8 cellular contexts compared by ENCODE assay signal in genomic region chr19:42421591-42422031, GRCh38. TPM values are rescaled to one million over a fixed set of nuclear protein-coding genes. Genes with fewer than 3 reads are reported as not detected.
DNase-seq lines count a peak whose midpoint lies in the region; ATAC-seq and TF ChIP-seq lines count a peak whose summit lies in the region.

No MANE protein-coding gene starts in this region.

- H3K4me1 Mint-ChIP-seq in activated CD8-positive, alpha-beta memory T cell treated with anti-CD3 and anti-CD28 coated beads, Interleukin-2, amount 10 ng/mL, durations not matched to agents 7 days and 5 days, result peaks cover 38% of the 10 kb centered on the region
- H3K4me1 Mint-ChIP-seq in activated CD8-positive, alpha-beta T cell treated with anti-CD3 and anti-CD28 coated beads, Interleukin-2, amount 10 ng/mL, durations not matched to agents 7 days and 5 days (ENCODE audit: low read depth), result peaks cover 46% of the 10 kb centered on the region
- peaks cover 58% of the 10 kb centered on the region for H3K4me1 Mint-ChIP-seq in stimulated activated memory B cell treated with anti-CD40 and anti-IgM and Interleukin-4, amounts not matched to agents 10 μg/mL and 1 μg/mL and 100 μg/mL, for 72 hours

- H3K36me3 ChIP-seq in vagina, result no peaks in the 10 kb centered on the region

- H3K4me3 ChIP-seq in vagina, result no peak overlapping the region

- no peak for TF ChIP-seq POLR2A in vagina (IDR thresholded peaks at IDR 0.05)

- H3K9me3 ChIP-seq in vagina, result no peaks in the 10 kb centered on the region

- no peak overlapping the region for H3K27ac ChIP-seq in vagina

- POLR2A ChIA-PET in activated CD8-positive, alpha-beta T cell treated with anti-CD3 and anti-CD28 coated beads, Interleukin-2, amount 10 ng/mL, durations not matched to agents 7 days and 5 days (lab: Charles Lee), result no interaction called here

- CTCF ChIA-PET in activated CD8-positive, alpha-beta memory T cell treated with anti-CD3 and anti-CD28 coated beads, Interleukin-2, amount 10 ng/mL, durations not matched to agents 7 days and 5 days (lab: Charles Lee), result interaction anchor here (0.7 to 6.3 kb wide), 7 partner anchors 9 to 310 kb away, joined by 3 to 67 read pairs (median 10); partner anchors contain the start of gene CXCL17
- CTCF ChIA-PET in activated CD8-positive, alpha-beta T cell treated with anti-CD3 and anti-CD28 coated beads, Interleukin-2, amount 10 ng/mL, durations not matched to agents 7 days and 5 days (lab: Charles Lee), result interaction anchor here (1.0 to 3.0 kb wide), 6 partner anchors 16 to 107 kb away, joined by 3 to 40 read pairs (median 7); partner anchors contain the start of gene CEACAM1

- H3K27me3 Mint-ChIP-seq in activated CD8-positive, alpha-beta memory T cell treated with anti-CD3 and anti-CD28 coated beads, Interleukin-2, amount 10 ng/mL, durations not matched to agents 7 days and 5 days, result peaks cover 3% of the 10 kb centered on the region
- H3K27me3 Mint-ChIP-seq in activated CD8-positive, alpha-beta T cell treated with anti-CD3 and anti-CD28 coated beads, Interleukin-2, amount 10 ng/mL, durations not matched to agents 7 days and 5 days (ENCODE audit: low read depth), result no peaks in the 10 kb centered on the region
- H3K27me3 Mint-ChIP-seq in stimulated activated memory B cell treated with anti-CD40 and anti-IgM and Interleukin-4, amounts not matched to agents 10 μg/mL and 1 μg/mL and 100 μg/mL, for 72 hours, result no peaks in the 10 kb centered on the region

- intact Hi-C loops in Right ventricle myocardium superior (cut with DNase I), result no loop called here
- intact Hi-C loops in vagina (cut with DNase I), result no loop called here

- TF ChIP-seq CTCF in vagina (IDR thresholded peaks at IDR 0.05), result no peak

- peaks cover 7% of the 10 kb centered on the region for H3K27me3 ChIP-seq in vagina

- peak overlapping the region; percentile 94 for H3K4me3 Mint-ChIP-seq in activated CD8-positive, alpha-beta memory T cell treated with anti-CD3 and anti-CD28 coated beads, Interleukin-2, amount 10 ng/mL, durations not matched to agents 7 days and 5 days
- H3K4me3 Mint-ChIP-seq in activated CD8-positive, alpha-beta T cell treated with anti-CD3 and anti-CD28 coated beads, Interleukin-2, amount 10 ng/mL, durations not matched to agents 7 days and 5 days, result peak overlapping the region; percentile 98
- peak overlapping the region; percentile 97 for H3K4me3 Mint-ChIP-seq in stimulated activated memory B cell treated with anti-CD40 and anti-IgM and Interleukin-4, amounts not matched to agents 10 μg/mL and 1 μg/mL and 100 μg/mL, for 72 hours

- no peak for ATAC-seq in activated CD8-positive, alpha-beta memory T cell treated with anti-CD3 and anti-CD28 coated beads, Interleukin-2, amount 10 ng/mL, durations not matched to agents 7 days and 5 days
- ATAC-seq in activated CD8-positive, alpha-beta T cell treated with anti-CD3 and anti-CD28 coated beads, Interleukin-2, amount 10 ng/mL, durations not matched to agents 7 days and 5 days, result no peak
- peak; percentile 20 for ATAC-seq in Right ventricle myocardium superior (ENCODE audit: poor library complexity)
- no peak for ATAC-seq in stimulated activated memory B cell treated with anti-CD40 and anti-IgM and Interleukin-4, amounts not matched to agents 10 μg/mL and 1 μg/mL and 100 μg/mL, for 72 hours
- no peak for ATAC-seq in GM18517 (IDR thresholded peaks at IDR 0.05; ENCODE audit: unreplicated experiment)

- peaks cover 37% of the 10 kb centered on the region for H3K4me1 ChIP-seq in vagina

- no peak overlapping the region for H3K27ac Mint-ChIP-seq in activated CD8-positive, alpha-beta memory T cell treated with anti-CD3 and anti-CD28 coated beads, Interleukin-2, amount 10 ng/mL, durations not matched to agents 7 days and 5 days
- H3K27ac Mint-ChIP-seq in activated CD8-positive, alpha-beta T cell treated with anti-CD3 and anti-CD28 coated beads, Interleukin-2, amount 10 ng/mL, durations not matched to agents 7 days and 5 days, result peak overlapping the region; percentile 31
- H3K27ac Mint-ChIP-seq in stimulated activated memory B cell treated with anti-CD40 and anti-IgM and Interleukin-4, amounts not matched to agents 10 μg/mL and 1 μg/mL and 100 μg/mL, for 72 hours, result peak overlapping the region; percentile 94

- no peaks in the 10 kb centered on the region for H3K9me3 Mint-ChIP-seq in activated CD8-positive, alpha-beta memory T cell treated with anti-CD3 and anti-CD28 coated beads, Interleukin-2, amount 10 ng/mL, durations not matched to agents 7 days and 5 days (ENCODE audit: low read depth)
- H3K9me3 Mint-ChIP-seq in activated CD8-positive, alpha-beta T cell treated with anti-CD3 and anti-CD28 coated beads, Interleukin-2, amount 10 ng/mL, durations not matched to agents 7 days and 5 days (ENCODE audit: insufficient read depth), result no peaks in the 10 kb centered on the region
- H3K9me3 Mint-ChIP-seq in stimulated activated memory B cell treated with anti-CD40 and anti-IgM and Interleukin-4, amounts not matched to agents 10 μg/mL and 1 μg/mL and 100 μg/mL, for 72 hours, result no peaks in the 10 kb centered on the region

- H3K36me3 Mint-ChIP-seq in activated CD8-positive, alpha-beta memory T cell treated with anti-CD3 and anti-CD28 coated beads, Interleukin-2, amount 10 ng/mL, durations not matched to agents 7 days and 5 days, result peaks cover 5% of the 10 kb centered on the region
- peaks cover 12% of the 10 kb centered on the region for H3K36me3 Mint-ChIP-seq in activated CD8-positive, alpha-beta T cell treated with anti-CD3 and anti-CD28 coated beads, Interleukin-2, amount 10 ng/mL, durations not matched to agents 7 days and 5 days (ENCODE audit: low read depth)
- peaks cover 6% of the 10 kb centered on the region for H3K36me3 Mint-ChIP-seq in stimulated activated memory B cell treated with anti-CD40 and anti-IgM and Interleukin-4, amounts not matched to agents 10 μg/mL and 1 μg/mL and 100 μg/mL, for 72 hours

- no peak for DNase-seq in activated CD8-positive, alpha-beta memory T cell treated with anti-CD3 and anti-CD28 coated beads, Interleukin-2, amount 10 ng/mL, durations not matched to agents 7 days and 5 days
- DNase-seq in activated CD8-positive, alpha-beta memory T cell treated with anti-CD3 and anti-CD28 coated beads, Interleukin-2, amount 50 U/mL, for 48 hours, result no peak
- DNase-seq in activated CD8-positive, alpha-beta T cell treated with anti-CD3 and anti-CD28 coated beads, Interleukin-2, amount 10 ng/mL, durations not matched to agents 7 days and 5 days, result no peak
- DNase-seq in Right ventricle myocardium superior (peak; percentile 71), vagina (ENCODE audit: extremely low spot score in 2 of 2) (no peak), germinal center (ENCODE audit: low spot score) (no peak)

RNA-seq across cellular contexts. Expression of gene LIPE, which starts 5.6 kb away (rescaled TPM):
- total RNA-seq in activated CD8-positive, alpha-beta memory T cell treated with anti-CD3 and anti-CD28 coated beads, Interleukin-2, amount 10 ng/mL, durations not matched to agents 7 days and 5 days, result 10 to 100 TPM; 41.5 to 44.6 TPM
- 10 to 100 TPM; 33.4 to 34.6 TPM for total RNA-seq in activated CD8-positive, alpha-beta T cell treated with anti-CD3 and anti-CD28 coated beads, Interleukin-2, amount 10 ng/mL, durations not matched to agents 7 days and 5 days
- total RNA-seq in Right ventricle myocardium superior (61.4 TPM), vagina (102 TPM)

RNA-seq across cellular contexts. Expression of gene CXCL17, which starts 21.1 kb away (rescaled TPM):
- total RNA-seq in activated CD8-positive, alpha-beta memory T cell treated with anti-CD3 and anti-CD28 coated beads, Interleukin-2, amount 10 ng/mL, durations not matched to agents 7 days and 5 days, result not detected
- not detected for total RNA-seq in activated CD8-positive, alpha-beta T cell treated with anti-CD3 and anti-CD28 coated beads, Interleukin-2, amount 10 ng/mL, durations not matched to agents 7 days and 5 days
- total RNA-seq in Right ventricle myocardium superior (not detected), vagina (2.9 TPM)

RNA-seq across cellular contexts. Expression of gene CNFN, which starts 31.5 kb away (rescaled TPM):
- not detected for total RNA-seq in activated CD8-positive, alpha-beta memory T cell treated with anti-CD3 and anti-CD28 coated beads, Interleukin-2, amount 10 ng/mL, durations not matched to agents 7 days and 5 days
- total RNA-seq in activated CD8-positive, alpha-beta T cell treated with anti-CD3 and anti-CD28 coated beads, Interleukin-2, amount 10 ng/mL, durations not matched to agents 7 days and 5 days, result not detected
- total RNA-seq in Right ventricle myocardium superior, result 1.1 TPM
- 106 TPM for total RNA-seq in vagina

Comparison
In these comparisons a context has a peak if more than half of its experiments do, and no peak if none do; other contexts are left out.
1. RNA of gene CNFN, which starts 31.5 kb away (total RNA-seq): 106 TPM in vagina (single experiment); 1.1 TPM in Right ventricle myocardium superior (single experiment), not detected in activated CD8-positive, alpha-beta T cell treated with anti-CD3 and anti-CD28 coated beads, Interleukin-2, amount 10 ng/mL, durations not matched to agents 7 days and 5 days and not detected in activated CD8-positive, alpha-beta memory T cell treated with anti-CD3 and anti-CD28 coated beads, Interleukin-2, amount 10 ng/mL, durations not matched to agents 7 days and 5 days; every median in the first group is over 10 times any median in the second.
2. Peak in every context shown above with its lines, with median percentiles within 50 percentile points of each other: H3K4me3 Mint-ChIP-seq.